ENCODE assay signal across 8 cellular contexts in genomic region chr13:43786766-43787517, GRCh38. TPM values are rescaled to one million over a fixed set of nuclear protein-coding genes. Genes with fewer than 3 reads are reported as not detected.
DNase-seq lines count a peak whose midpoint lies in the region; ATAC-seq, FAIRE-seq and TF ChIP-seq lines count a peak whose summit lies in the region.

Gene ENOX1, minus strand, starts transcription at chr13:43786972.

- peak; percentile 82 to 84 for DNase-seq in Caco-2
- peak; percentile 81 to 95 for DNase-seq in NCI-H526 (lab: John Stamatoyannopoulos, UW)
- peak; percentile 48 for DNase-seq in activated naive CD8-positive, alpha-beta T cell treated with anti-CD3 and anti-CD28 coated beads for 36 hours
- DNase-seq in head of caudate nucleus, result peak; percentile 57 to 95 (median 88)
- no peak for DNase-seq in RCC 7860 (ENCODE audit: low spot score)

- peak within 1 kb of the TSS; percentile 93 for H3K4me3 Mint-ChIP-seq in Caco-2 (ENCODE audit: unreplicated experiment)
- peak within 1 kb of the TSS; percentile 75 for H3K4me3 Mint-ChIP-seq in activated naive CD8-positive, alpha-beta T cell treated with anti-CD3 and anti-CD28 coated beads for 36 hours

- no peaks in the 10 kb centered on the region for H3K27me3 Mint-ChIP-seq in Caco-2 (ENCODE audit: insufficient read depth, unreplicated experiment)
- peaks cover 61% of the 10 kb centered on the region for H3K27me3 Mint-ChIP-seq in activated naive CD8-positive, alpha-beta T cell treated with anti-CD3 and anti-CD28 coated beads for 36 hours

- no peaks in the 10 kb centered on the region for H3K9me3 ChIP-seq in Caco-2
- H3K9me3 ChIP-seq in neuron (ENCODE audit: low read length), result no peaks in the 10 kb centered on the region

- no peak for FAIRE-seq in RCC 7860 (lab: Jason Lieb, UNC)

- POLR2A ChIA-PET in Caco-2 (lab: Charles Lee), result interaction anchor here (0.6 to 1.2 kb wide), 3 partner anchors 64 to 600 kb away, joined by 3 to 4 read pairs (median 3); no protein-coding TSS in a partner anchor

- no TSS peak for BruUV-seq in Caco-2 (replicated peaks; lab: Mats Ljungman, UMichigan)

- peak within 1 kb of the TSS; percentile 84 for H3K4me3 ChIP-seq in Caco-2 (ENCODE audit: low read depth, low read length)
- peak within 1 kb of the TSS; percentile 81 for H3K4me3 ChIP-seq in neuron (ENCODE audit: low read length)

- peak within 1 kb of the TSS; percentile 92 for H2AFZ ChIP-seq in neuron (ENCODE audit: low read depth, low read length)

- CTCF ChIA-PET in Caco-2 (lab: Charles Lee), result interaction anchor here (0.6 to 1.4 kb wide), 9 partner anchors 18 to 518 kb away, joined by 3 to 7 read pairs (median 4); no protein-coding TSS in a partner anchor

- TF ChIP-seq CTCF in Caco-2 (IDR thresholded peaks at IDR 0.05; ENCODE audit: insufficient read depth in 1 of 2, low read depth in 1 of 2, low read length in 1 of 2, severe bottlenecking in 1 of 2, unreplicated experiment in 1 of 2), result peak in 1 of 2 experiments; percentile 22

- H3K4me1 Mint-ChIP-seq in Caco-2 (ENCODE audit: low read depth, unreplicated experiment), result peaks cover 15% of the 10 kb centered on the region
- peaks cover 2% of the 10 kb centered on the region for H3K4me1 Mint-ChIP-seq in activated naive CD8-positive, alpha-beta T cell treated with anti-CD3 and anti-CD28 coated beads for 36 hours

- peak within 1 kb of the TSS; percentile 88 for H3K27ac Mint-ChIP-seq in Caco-2 (ENCODE audit: unreplicated experiment)
- H3K27ac Mint-ChIP-seq in activated naive CD8-positive, alpha-beta T cell treated with anti-CD3 and anti-CD28 coated beads for 36 hours, result no peak within 1 kb of the TSS

- intact Hi-C loops in Caco-2 (cut with micrococcal nuclease; ENCODE audit: unreplicated experiment), result loop anchor here (1.0 to 10.0 kb wide), 4 partner anchors 90 to 232 kb away; partner anchors contain the start of genes CCDC122 and LACC1
- intact Hi-C loops in head of caudate nucleus (cut with DNase I), result loop anchor here (5.0 to 10.0 kb wide), 3 partner anchors 90 to 702 kb away; partner anchors contain the start of genes CCDC122 and LACC1

- H3K9me3 Mint-ChIP-seq in Caco-2 (ENCODE audit: unreplicated experiment), result no peaks in the 10 kb centered on the region
- no peaks in the 10 kb centered on the region for H3K9me3 Mint-ChIP-seq in activated naive CD8-positive, alpha-beta T cell treated with anti-CD3 and anti-CD28 coated beads for 36 hours

- H3K27me3 ChIP-seq in Caco-2 (replicated peaks; ENCODE audit: control insufficient read depth, insufficient read depth, low read length) (no peaks in the 10 kb centered on the region), neuron (ENCODE audit: insufficient read depth, low read length) (no peaks in the 10 kb centered on the region)

- H3K36me3 ChIP-seq in Caco-2 (ENCODE audit: control insufficient read depth, insufficient read depth, low read length) (no peaks in the 10 kb centered on the region), neuron (ENCODE audit: insufficient read depth, low read length) (no peaks in the 10 kb centered on the region)

- ATAC-seq in GM21423 (IDR thresholded peaks at IDR 0.05; ENCODE audit: unreplicated experiment) (peak; percentile 46), GM21381 (IDR thresholded peaks at IDR 0.05; ENCODE audit: unreplicated experiment) (no peak)

- H3K4me1 ChIP-seq in Caco-2 (peaks cover 7% of the 10 kb centered on the region; the same call in 1 of the 2 replicates), neuron (ENCODE audit: insufficient read depth, low read length) (peaks cover 32% of the 10 kb centered on the region)

- H3K36me3 Mint-ChIP-seq in Caco-2 (ENCODE audit: insufficient read depth, unreplicated experiment), result peaks cover 6% of the 10 kb centered on the region
- no peaks in the 10 kb centered on the region for H3K36me3 Mint-ChIP-seq in activated naive CD8-positive, alpha-beta T cell treated with anti-CD3 and anti-CD28 coated beads for 36 hours

RNA-seq across cellular contexts. Expression of gene ENOX1, which starts in this region (rescaled TPM):
- total RNA-seq in Caco-2 (2022), result 9.1 and 10.4 TPM in 2 replicates
- not detected for total RNA-seq in activated naive CD8-positive, alpha-beta T cell treated with anti-CD3 and anti-CD28 coated beads for 36 hours

Comparison
In these comparisons a context has a peak if more than half of its experiments do, and no peak if none do; other contexts are left out.
1. Peak in DNase-seq in activated naive CD8-positive, alpha-beta T cell treated with anti-CD3 and anti-CD28 coated beads for 36 hours; RNA of the gene not detected or under 1 TPM.